Comparison of ENCODE assay signal across 16 cellular contexts in the genomic region with DNA sequence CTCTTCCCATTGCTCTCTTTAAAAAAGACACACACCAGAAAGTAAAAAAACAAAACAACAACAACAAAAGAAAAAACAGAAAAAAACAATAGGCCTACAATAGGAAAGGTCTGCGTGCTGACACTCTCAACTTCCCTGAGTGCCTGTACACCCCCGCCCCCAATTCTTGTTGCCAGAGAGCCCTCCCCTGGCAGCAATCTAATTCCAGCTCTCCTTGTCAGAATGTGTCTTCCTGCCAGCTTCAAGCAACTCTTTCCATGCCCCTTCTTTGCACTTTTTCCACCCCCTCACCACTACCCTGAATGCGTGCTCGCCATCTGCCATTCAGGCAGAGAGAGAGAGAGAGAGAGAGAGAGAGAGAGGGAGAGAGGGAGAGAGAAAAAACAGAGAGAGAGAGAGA.
DNase-seq lines count a peak whose midpoint lies in the region; ATAC-seq and TF ChIP-seq lines count a peak whose summit lies in the region.
"Had no signal": no experiment of that assay in that cellular context is flagged by ENCODE, and none has a peak within 500 bp of the region (broad histone marks: within the 10 kb centered on the region; RNA-seq: fewer than 3 reads in every experiment).

No MANE protein-coding gene starts in this region.

- H3K4me1 ChIP-seq in esophagus muscularis mucosa, result no peaks in the 10 kb centered on the region
- H3K4me1 ChIP-seq: BLaER1, Caco-2 had no signal

- H3K36me3 ChIP-seq in esophagus muscularis mucosa, result no peaks in the 10 kb centered on the region
- H3K36me3 ChIP-seq: BLaER1 had no signal

- H3K27ac ChIP-seq in esophagus muscularis mucosa (replicated peaks in 1 of 4), result no peak overlapping the region
- H3K27ac ChIP-seq: BLaER1 had no signal

- no peak for TF ChIP-seq EP300 in esophagus muscularis mucosa (IDR thresholded peaks at IDR 0.05)

- no peaks in the 10 kb centered on the region for H3K27me3 Mint-ChIP-seq in nephron (ENCODE audit: low read depth)
- H3K27me3 Mint-ChIP-seq in effector memory CD8-positive, alpha-beta T cell, result peaks cover 6 to 16% of the 10 kb centered on the region in 2 donors
- H3K27me3 Mint-ChIP-seq: IgD-negative memory B cell had no signal

- intact Hi-C loops in left cardiac atrium (cut with DNase I) (no loop called here), left ventricle myocardium superior (cut with micrococcal nuclease) (no loop called here), esophagus muscularis mucosa (cut with DNase I) (no loop called here)

- H3K4me3 ChIP-seq in esophagus muscularis mucosa, result no peak overlapping the region
- H3K4me3 ChIP-seq: BLaER1, GM12878 had no signal

- TF ChIP-seq CTCF in nephron (IDR thresholded peaks at IDR 0.05; ENCODE audit: unreplicated experiment in 3 of 3), result no peak
- TF ChIP-seq CTCF in esophagus muscularis mucosa (IDR thresholded peaks at IDR 0.05), result no peak

- DNase-seq in left cardiac atrium, result no peak
- DNase-seq in left ventricle myocardium superior, result no peak
- DNase-seq in NCI-H82 (lab: John Stamatoyannopoulos, UW), result peak; percentile 59
- no peak for DNase-seq in NK-92 treated with Interleukin-12 subunit alpha and Interleukin-12 subunit beta, amount 100 ng/mL, for 24 hours (lab: John Stamatoyannopoulos, UW)
- DNase-seq in esophagus muscularis mucosa (ENCODE audit: extremely low spot score), result no peak
- DNase-seq in effector memory CD8-positive, alpha-beta T cell, result no peak
- DNase-seq: 8988T; AML-193; Caco-2; CD8-positive, alpha-beta memory T cell; GOT3; H9 had no signal

- H3K4me3 Mint-ChIP-seq in nephron, result peak overlapping the region in 1 of 3 experiments; percentile 28
- no peak overlapping the region for H3K4me3 Mint-ChIP-seq in effector memory CD8-positive, alpha-beta T cell
- H3K4me3 Mint-ChIP-seq: CD8-positive, alpha-beta memory T cell; H9 had no signal

- TF ChIP-seq POLR2A in esophagus muscularis mucosa (IDR thresholded peaks at IDR 0.05; ENCODE audit: low read depth), result no peak

- peak overlapping the region; percentile 47 to 56 (median 55) for H3K27ac Mint-ChIP-seq in nephron
- no peak overlapping the region for H3K27ac Mint-ChIP-seq in effector memory CD8-positive, alpha-beta T cell
- H3K27ac Mint-ChIP-seq: CD8-positive, alpha-beta memory T cell; IgD-negative memory B cell had no signal

- peaks cover 52% of the 10 kb centered on the region for H3K4me1 Mint-ChIP-seq in nephron
- no peaks in the 10 kb centered on the region for H3K4me1 Mint-ChIP-seq in effector memory CD8-positive, alpha-beta T cell (ENCODE audit: low read depth in 2 of 2)
- H3K4me1 Mint-ChIP-seq: CD8-positive, alpha-beta memory T cell; IgD-negative memory B cell had no signal

- H3K27me3 ChIP-seq in esophagus muscularis mucosa, result peaks cover 0 to 4% (median 0%) of the 10 kb centered on the region in 4 donors
- H3K27me3 ChIP-seq: BLaER1 had no signal

- H3K9me3 Mint-ChIP-seq in nephron, result peaks cover 4% of the 10 kb centered on the region
- H3K9me3 Mint-ChIP-seq in effector memory CD8-positive, alpha-beta T cell, result no peaks in the 10 kb centered on the region
- H3K9me3 Mint-ChIP-seq: CD8-positive, alpha-beta memory T cell; H9; IgD-negative memory B cell had no signal

- H3K36me3 Mint-ChIP-seq in nephron (ENCODE audit: low read depth), result peaks cover 9% of the 10 kb centered on the region
- H3K36me3 Mint-ChIP-seq in effector memory CD8-positive, alpha-beta T cell (ENCODE audit: insufficient read depth), result no peaks in the 10 kb centered on the region
- H3K36me3 Mint-ChIP-seq: CD8-positive, alpha-beta memory T cell; IgD-negative memory B cell had no signal

- ATAC-seq in left cardiac atrium (peak; percentile 19 to 87), left ventricle myocardium superior (no peak)
- ATAC-seq in effector memory CD8-positive, alpha-beta T cell (replicated peaks), result no peak
- ATAC-seq: GM12878 had no signal

- 84% methylated on average over 4 of the region's 4 CpGs for WGBS in esophagus muscularis mucosa

- peaks cover 0 to 5% (median 0%) of the 10 kb centered on the region in 4 donors for H3K9me3 ChIP-seq in esophagus muscularis mucosa
- H3K9me3 ChIP-seq: BLaER1, Caco-2 had no signal

Comparison
In these comparisons a context has a peak if more than half of its experiments do, and no peak if none do; other contexts are left out.
1. ATAC-seq: peak in left cardiac atrium (2 of 2); none in left ventricle myocardium superior (single experiment) and effector memory CD8-positive, alpha-beta T cell (single experiment).
2. H3K27ac Mint-ChIP-seq: peak in nephron (3 of 3); none in effector memory CD8-positive, alpha-beta T cell (0 of 2).